ENCODE assay signal across 30 cellular contexts in the genomic region with DNA sequence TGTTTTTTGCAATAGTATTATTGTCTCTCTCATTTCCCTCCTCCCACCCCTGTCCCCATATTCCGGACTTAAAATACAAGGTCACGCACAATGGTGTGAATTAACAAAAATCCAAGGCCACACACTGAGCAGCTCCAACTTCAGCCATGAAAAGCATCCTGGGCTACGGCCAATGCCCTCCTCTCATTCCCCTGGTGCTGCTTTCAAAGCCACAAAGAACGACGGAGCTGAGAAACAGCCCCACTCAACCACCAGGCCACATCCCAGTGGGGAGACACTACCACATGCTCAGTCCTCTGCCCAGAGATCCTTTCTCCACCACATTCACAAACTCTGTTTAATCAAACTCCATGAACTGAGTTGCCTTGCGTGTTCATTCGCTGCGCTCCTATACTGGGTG.
DNase-seq lines count a peak whose midpoint lies in the region; ATAC-seq and TF ChIP-seq lines count a peak whose summit lies in the region.
"Had no signal": no experiment of that assay in that cellular context is flagged by ENCODE, and none has a peak within 500 bp of the region (broad histone marks: within the 10 kb centered on the region; RNA-seq: fewer than 3 reads in every experiment).

No MANE protein-coding gene starts in this region.

- no peak for ATAC-seq in CD8-positive, alpha-beta T cell
- ATAC-seq: activated T-cell treated with anti-CD3 and anti-CD28 coated beads, Interleukin-2, amount 50 U/mL, for 4 hours; body of pancreas; left colon; stimulated activated naive CD8-positive, alpha-beta T cell treated with anti-CD3 and anti-CD28 coated beads, Interleukin-15, Interleukin-2, amounts not matched to agents 100 U/mL and 50 U/mL, for 24 hours had no signal

- H3K79me2 ChIP-seq in neural progenitor cell (ENCODE audit: low read depth) (no peaks in the 10 kb centered on the region), smooth muscle cell (ENCODE audit: low read depth) (no peaks in the 10 kb centered on the region)

- POLR2A ChIA-PET in CD8-positive, alpha-beta T cell (lab: Charles Lee), result no interaction called here

- CTCF ChIA-PET in CD8-positive, alpha-beta T cell (lab: Charles Lee), result no interaction called here

- DNase-seq in cardiac muscle cell (ENCODE audit: low read depth in 1 of 2, low spot score in 1 of 2) (no peak), right atrium auricular region (ENCODE audit: low spot score) (no peak), ecto neural progenitor cell (ENCODE audit: low spot score) (peak; percentile 55), neural progenitor cell (ENCODE audit: low spot score) (no peak), smooth muscle cell (lab: John Stamatoyannopoulos, UW; ENCODE audit: unreplicated experiment) (no peak), NCI-H2227 treated with DMSO at 0.1 percent for 48 hours (lab: John Stamatoyannopoulos, UW) (no peak), mesenteric fat pad (ENCODE audit: low spot score) (no peak)
- no peak for DNase-seq in CD8-positive, alpha-beta T cell
- DNase-seq: activated CD4-positive, alpha-beta T cell treated with anti-CD3 and anti-CD28 coated beads, Interleukin-2, amount 50 U/mL, for 1 hour; activated gamma-delta T cell treated with Interleukin-2 at 50 U/mL for 16 hours; activated naive CD8-positive, alpha-beta T cell treated with anti-CD3 and anti-CD28 coated beads, Interleukin-2, amount 10 ng/mL, durations not matched to agents 7 days and 5 days; activated T-cell treated with anti-CD3 and anti-CD28 coated beads, Interleukin-2, amount 50 U/mL, for 4 hours; body of pancreas; Calu3; cerebellar nuclear complex; DMS79 treated with DMSO at 0.1 percent for 48 hours; H9; left colon; NCI-H1694; NCI-H446 treated with DMSO at 0.1 percent for 48 hours; stimulated activated naive CD8-positive, alpha-beta T cell treated with anti-CD3 and anti-CD28 coated beads, Interleukin-15, Interleukin-2, amounts not matched to agents 100 U/mL and 50 U/mL, for 24 hours; T1000 had no signal

- intact Hi-C loops in CD8-positive, alpha-beta T cell (cut with DNase I, micrococcal nuclease), result no loop called here

- no peak overlapping the region for H2AFZ ChIP-seq in neural progenitor cell (replicated peaks)
- no peak overlapping the region for H2AFZ ChIP-seq in smooth muscle cell (ENCODE audit: low read depth)

- H3K4me3 ChIP-seq in cardiac muscle cell (no peak overlapping the region), right atrium auricular region (no peak overlapping the region), neural progenitor cell (peak overlapping the region; percentile 4), smooth muscle cell (no peak overlapping the region)
- H3K4me3 ChIP-seq in CD8-positive, alpha-beta T cell (ENCODE audit: low read depth, low read length), result no peak overlapping the region
- H3K4me3 ChIP-seq: body of pancreas, dorsolateral prefrontal cortex, gastroesophageal sphincter, skin epidermis, thoracic aorta had no signal

- peaks cover 32% of the 10 kb centered on the region for H3F3A ChIP-seq in neural progenitor cell (ENCODE audit: low read depth)
- H3F3A ChIP-seq in smooth muscle cell (ENCODE audit: low read depth), result no peaks in the 10 kb centered on the region

- H3K36me3 ChIP-seq in cardiac muscle cell (no peaks in the 10 kb centered on the region), right atrium auricular region (no peaks in the 10 kb centered on the region), neural progenitor cell (no peaks in the 10 kb centered on the region), smooth muscle cell (ENCODE audit: low read depth) (no peaks in the 10 kb centered on the region)
- H3K36me3 ChIP-seq in CD8-positive, alpha-beta T cell (ENCODE audit: insufficient read depth, low read length), result no peaks in the 10 kb centered on the region
- H3K36me3 ChIP-seq: gastroesophageal sphincter, neutrophil, thoracic aorta had no signal

- H3K27me3 Mint-ChIP-seq in neural progenitor cell (ENCODE audit: insufficient read depth, low read depth), result peaks cover 12% of the 10 kb centered on the region
- no peaks in the 10 kb centered on the region for H3K27me3 Mint-ChIP-seq in CD8-positive, alpha-beta T cell (ENCODE audit: low read depth)

- H3K27ac ChIP-seq in cardiac muscle cell (peak overlapping the region; percentile 85), right atrium auricular region (no peak overlapping the region), neural progenitor cell (no peak overlapping the region), smooth muscle cell (ENCODE audit: low read depth) (no peak overlapping the region)
- H3K27ac ChIP-seq in CD8-positive, alpha-beta T cell (ENCODE audit: low read depth, low read length), result no peak overlapping the region
- H3K27ac ChIP-seq: 22Rv1, body of pancreas, gastroesophageal sphincter, neutrophil, skin epidermis, thoracic aorta, VCaP had no signal

- peaks cover 35% of the 10 kb centered on the region for H3K4me1 Mint-ChIP-seq in neural progenitor cell
- no peaks in the 10 kb centered on the region for H3K4me1 Mint-ChIP-seq in CD8-positive, alpha-beta T cell (ENCODE audit: low read depth)
- H3K4me1 Mint-ChIP-seq: activated naive CD8-positive, alpha-beta T cell treated with anti-CD3 and anti-CD28 coated beads, Interleukin-2, amount 10 ng/mL, durations not matched to agents 7 days and 5 days; memory B cell had no signal

- H3K9ac ChIP-seq in neural progenitor cell, result no peak overlapping the region
- no peak overlapping the region for H3K9ac ChIP-seq in smooth muscle cell (ENCODE audit: low read depth)

- H3K9me3 ChIP-seq in cardiac muscle cell (ENCODE audit: low read depth) (no peaks in the 10 kb centered on the region), right atrium auricular region (no peaks in the 10 kb centered on the region), neural progenitor cell (ENCODE audit: low read depth) (no peaks in the 10 kb centered on the region), smooth muscle cell (replicated peaks; ENCODE audit: low read depth) (no peaks in the 10 kb centered on the region)
- H3K9me3 ChIP-seq in CD8-positive, alpha-beta T cell (ENCODE audit: low read length), result no peaks in the 10 kb centered on the region
- H3K9me3 ChIP-seq: body of pancreas, gastroesophageal sphincter, neutrophil, thoracic aorta had no signal

- H4K20me1 ChIP-seq in neural progenitor cell (ENCODE audit: low read depth) (peaks cover 33% of the 10 kb centered on the region), smooth muscle cell (ENCODE audit: low read depth) (peaks cover 44% of the 10 kb centered on the region)

- H3K4me3 Mint-ChIP-seq in neural progenitor cell, result no peak overlapping the region
- no peak overlapping the region for H3K4me3 Mint-ChIP-seq in CD8-positive, alpha-beta T cell
- H3K4me3 Mint-ChIP-seq: activated naive CD8-positive, alpha-beta T cell treated with anti-CD3 and anti-CD28 coated beads, Interleukin-2, amount 10 ng/mL, durations not matched to agents 7 days and 5 days; activated T-cell treated with anti-CD3 and anti-CD28 coated beads, Interleukin-2, amount 50 U/mL, for 4 hours; H9; memory B cell had no signal

- peak overlapping the region; percentile 70 for H3K4me2 ChIP-seq in neural progenitor cell
- peak overlapping the region; percentile 22 for H3K4me2 ChIP-seq in smooth muscle cell

- no peak overlapping the region for H3K27ac Mint-ChIP-seq in neural progenitor cell
- no peak overlapping the region for H3K27ac Mint-ChIP-seq in CD8-positive, alpha-beta T cell
- H3K27ac Mint-ChIP-seq: activated naive CD8-positive, alpha-beta T cell treated with anti-CD3 and anti-CD28 coated beads, Interleukin-2, amount 10 ng/mL, durations not matched to agents 7 days and 5 days; H9; memory B cell had no signal

- no peaks in the 10 kb centered on the region for H3K36me3 Mint-ChIP-seq in neural progenitor cell
- H3K36me3 Mint-ChIP-seq in CD8-positive, alpha-beta T cell, result no peaks in the 10 kb centered on the region
- H3K36me3 Mint-ChIP-seq: activated naive CD8-positive, alpha-beta T cell treated with anti-CD3 and anti-CD28 coated beads, Interleukin-2, amount 10 ng/mL, durations not matched to agents 7 days and 5 days; memory B cell had no signal

- H3K9me3 Mint-ChIP-seq in neural progenitor cell, result peaks cover 14% of the 10 kb centered on the region
- H3K9me3 Mint-ChIP-seq in CD8-positive, alpha-beta T cell, result no peaks in the 10 kb centered on the region
- H3K9me3 Mint-ChIP-seq: activated naive CD8-positive, alpha-beta T cell treated with anti-CD3 and anti-CD28 coated beads, Interleukin-2, amount 10 ng/mL, durations not matched to agents 7 days and 5 days; activated T-cell treated with anti-CD3 and anti-CD28 coated beads, Interleukin-2, amount 50 U/mL, for 4 hours; H9; memory B cell had no signal

- H3K4me1 ChIP-seq in cardiac muscle cell (ENCODE audit: low read depth) (peaks cover 88% of the 10 kb centered on the region), right atrium auricular region (peaks cover 0 to 66% of the 10 kb centered on the region in 2 donors), neural progenitor cell (peaks cover 54% of the 10 kb centered on the region), smooth muscle cell (ENCODE audit: low read depth) (peaks cover 32% of the 10 kb centered on the region)
- no peaks in the 10 kb centered on the region for H3K4me1 ChIP-seq in CD8-positive, alpha-beta T cell (ENCODE audit: insufficient read depth, low read length)

- H3K27me3 ChIP-seq in cardiac muscle cell (no peaks in the 10 kb centered on the region), right atrium auricular region (no peaks in the 10 kb centered on the region), neural progenitor cell (peaks cover 95% of the 10 kb centered on the region), smooth muscle cell (ENCODE audit: low read depth) (no peaks in the 10 kb centered on the region)
- no peaks in the 10 kb centered on the region for H3K27me3 ChIP-seq in CD8-positive, alpha-beta T cell (ENCODE audit: insufficient read depth, low read length)
- H3K27me3 ChIP-seq: body of pancreas, dorsolateral prefrontal cortex, gastroesophageal sphincter had no signal

- TF ChIP-seq CTCF in cardiac muscle cell (IDR thresholded peaks at IDR 0.05; ENCODE audit: low read depth, low read length), result no peak
- TF ChIP-seq CTCF in right atrium auricular region (IDR thresholded peaks at IDR 0.05), result no peak
- no peak for TF ChIP-seq CTCF in neural progenitor cell (IDR thresholded peaks at IDR 0.05)
- no peak for TF ChIP-seq CTCF in smooth muscle cell (IDR thresholded peaks at IDR 0.05; ENCODE audit: borderline replicate concordance, insufficient read depth, poor library complexity, severe bottlenecking)
- TF ChIP-seq CTCF in CD8-positive, alpha-beta T cell (IDR thresholded peaks at IDR 0.05), result no peak

- WGBS in smooth muscle cell (ENCODE audit: low lambda C conversion rate), result 94% methylated on average over 8 of the region's 8 CpGs
